Comparison of ENCODE assay signal across 23 cellular contexts in the genomic region with DNA sequence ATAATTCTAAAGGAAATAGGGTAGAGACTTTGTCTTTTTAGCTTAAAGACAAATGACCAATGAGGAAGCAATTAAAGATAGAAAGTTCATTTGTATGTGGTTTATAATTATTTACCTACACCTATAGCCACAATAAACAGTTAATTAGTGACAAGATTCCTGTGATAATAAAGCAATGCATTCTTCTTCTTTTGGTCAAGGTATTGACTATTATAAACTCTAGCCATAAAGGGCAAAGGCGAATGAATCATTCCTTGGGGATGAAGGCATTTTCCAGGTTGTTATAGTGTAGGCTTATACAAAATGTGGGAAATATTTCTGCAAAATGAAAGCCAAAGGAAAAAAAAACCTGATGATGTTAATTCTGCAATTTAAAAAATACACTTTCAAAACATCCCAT.
"Had no signal": no experiment of that assay in that cellular context is flagged by ENCODE, and none has a peak within 500 bp of the region (broad histone marks: within the 10 kb centered on the region; RNA-seq: fewer than 3 reads in every experiment).

No MANE protein-coding gene starts in this region.

- H3K36me3 ChIP-seq: right lobe of liver had no signal

- H3K4me1 ChIP-seq: testis had no signal

- H3K4me3 Mint-ChIP-seq: endodermal cell; immature natural killer cell; naive thymus-derived CD4-positive, alpha-beta T cell; nephron progenitor cell; stimulated activated naive B cell treated with anti-CD40 and anti-IgM and Interleukin-4, amounts not matched to agents 10 μg/mL and 1 μg/mL and 100 μg/mL, for 72 hours; stimulated activated naive CD8-positive, alpha-beta T cell treated with anti-CD3 and anti-CD28 coated beads, Interleukin-15, amount 100 ng/mL, for 72 hours had no signal

- H3K27ac Mint-ChIP-seq: endodermal cell; immature natural killer cell; naive thymus-derived CD4-positive, alpha-beta T cell; nephron progenitor cell; stimulated activated naive B cell treated with anti-CD40 and anti-IgM and Interleukin-4, amounts not matched to agents 10 μg/mL and 1 μg/mL and 100 μg/mL, for 72 hours; stimulated activated naive CD8-positive, alpha-beta T cell treated with anti-CD3 and anti-CD28 coated beads, Interleukin-15, amount 100 ng/mL, for 72 hours had no signal

- FAIRE-seq: endothelial cell of umbilical vein, frontal cortex, keratinocyte had no signal

- H3K9me3 Mint-ChIP-seq: endodermal cell; immature natural killer cell; naive thymus-derived CD4-positive, alpha-beta T cell; nephron progenitor cell; stimulated activated naive B cell treated with anti-CD40 and anti-IgM and Interleukin-4, amounts not matched to agents 10 μg/mL and 1 μg/mL and 100 μg/mL, for 72 hours; stimulated activated naive CD8-positive, alpha-beta T cell treated with anti-CD3 and anti-CD28 coated beads, Interleukin-15, amount 100 ng/mL, for 72 hours had no signal

- ATAC-seq: heart left ventricle; naive thymus-derived CD4-positive, alpha-beta T cell; psoas muscle; stimulated activated naive B cell treated with anti-CD40 and anti-IgM and Interleukin-4, amounts not matched to agents 10 μg/mL and 1 μg/mL and 100 μg/mL, for 72 hours; stimulated activated naive CD8-positive, alpha-beta T cell treated with anti-CD3 and anti-CD28 coated beads, Interleukin-15, amount 100 ng/mL, for 72 hours had no signal

- H3K4me1 Mint-ChIP-seq: endodermal cell, nephron progenitor cell had no signal

- H3K36me3 Mint-ChIP-seq: stimulated activated naive B cell treated with anti-CD40 and anti-IgM and Interleukin-4, amounts not matched to agents 10 μg/mL and 1 μg/mL and 100 μg/mL, for 72 hours had no signal

- DNase-seq: cerebellar nuclear complex; effector CD4-positive, alpha-beta T cell; endodermal cell; heart left ventricle; immature natural killer cell; left ventricle myocardium superior; mesenchymal stem cell; naive thymus-derived CD4-positive, alpha-beta T cell; nephron progenitor cell; psoas muscle; retina; right lobe of liver; stimulated activated CD4-positive, alpha-beta T cell treated with anti-CD3 and anti-CD28 coated beads, Interleukin-2, amount 100 ng/mL, for 24 hours; stimulated activated CD4-positive, alpha-beta T cell treated with anti-CD3 and anti-CD28 coated beads, Interleukin-4, amount 100 ng/mL, for 4 hours; stimulated activated naive B cell treated with anti-CD40 and anti-IgM and Interleukin-4, amounts not matched to agents 10 μg/mL and 1 μg/mL and 100 μg/mL, for 72 hours; stimulated activated naive CD8-positive, alpha-beta T cell treated with anti-CD3 and anti-CD28 coated beads, Interleukin-15, amount 100 ng/mL, for 72 hours; testis had no signal

- H3K27ac ChIP-seq: coronary artery, psoas muscle, testis, tibial nerve had no signal

- H3K4me3 ChIP-seq: coronary artery, heart left ventricle, lung, psoas muscle, right lobe of liver, testis, tibial nerve had no signal

- H3K9me3 ChIP-seq: heart left ventricle, psoas muscle, right lobe of liver, testis, tibial nerve had no signal

- H3K27me3 ChIP-seq: heart left ventricle, right lobe of liver, testis, tibial nerve had no signal
